Comparison of ENCODE assay signal across 8 cellular contexts in the genomic region with DNA sequence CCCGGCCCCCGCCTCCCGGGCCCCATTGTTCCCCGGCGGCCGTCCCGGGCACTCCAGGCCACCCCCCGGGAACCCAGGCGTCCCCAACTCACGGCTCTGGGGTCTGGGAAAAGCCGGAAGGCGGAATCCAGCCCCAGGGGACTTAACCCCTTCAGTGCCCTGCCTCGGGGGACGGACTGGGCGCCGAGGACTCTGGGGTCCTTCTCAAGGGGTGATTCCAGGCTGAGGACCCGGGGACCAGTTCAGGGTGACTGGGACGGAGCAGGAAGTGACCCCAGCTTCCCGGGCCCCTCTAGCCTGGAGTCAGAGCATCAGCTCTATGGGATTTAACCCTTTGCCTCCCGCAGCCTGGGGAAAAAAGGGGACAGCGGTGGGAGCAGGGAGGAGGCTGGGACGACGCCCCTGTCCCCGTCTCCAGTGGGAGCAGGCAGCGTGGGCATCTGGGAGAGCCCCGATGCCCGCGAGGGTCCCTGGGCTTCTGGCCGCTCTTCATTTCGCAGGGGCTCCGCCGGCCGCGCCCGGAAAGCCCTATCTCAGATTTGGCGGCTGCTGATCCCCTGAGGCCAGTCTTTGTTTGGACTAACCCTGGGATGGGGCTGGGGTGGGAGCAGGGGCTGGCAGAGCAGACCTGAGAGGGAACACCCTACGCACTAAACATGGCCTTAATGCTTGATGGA. TPM values are rescaled to one million over a fixed set of nuclear protein-coding genes. Genes with fewer than 3 reads are reported as not detected.
DNase-seq lines count a peak whose midpoint lies in the region; TF ChIP-seq lines count a peak whose summit lies in the region.

Gene ZNF629 (minus strand): TSS at position 270 of the 677 bp plus-strand sequence. CDS start 2,723 bp downstream, outside the sequence.

- peak within 1 kb of the TSS; percentile 54 for H2BK120ac ChIP-seq in mesenchymal stem cell (ENCODE audit: low read depth, low read length)

- peak within 1 kb of the TSS; percentile 92 for H4K8ac ChIP-seq in mesenchymal stem cell (ENCODE audit: low read length)

- peak within 1 kb of the TSS; percentile 62 to 86 for H3K18ac ChIP-seq in mesenchymal stem cell (ENCODE audit: low read depth in 1 of 2, low read length in 2 of 2)

- H3K14ac ChIP-seq in mesenchymal stem cell (ENCODE audit: low read length in 2 of 2): peak within 1 kb of the TSS; percentile 69 to 90

- H3K27me3 ChIP-seq in mesenchymal stem cell (ENCODE audit: control insufficient read depth in 1 of 2, insufficient read depth in 1 of 2, low read length in 2 of 2) (no peaks in the 10 kb centered on the region), stomach (no peaks in the 10 kb centered on the region)

- H3K4me2 ChIP-seq in mesenchymal stem cell (ENCODE audit: low read length, poor library complexity, severe bottlenecking): peak within 1 kb of the TSS; percentile 81

- peak within 1 kb of the TSS; percentile 67 to 91 for H3K4me3 ChIP-seq in mesenchymal stem cell (ENCODE audit: insufficient read depth in 1 of 2, low read depth in 1 of 2, low read length in 2 of 2)
- H3K4me3 ChIP-seq in stomach: peak within 1 kb of the TSS; percentile 83 to 99 (median 92)

- WGBS in mesenchymal stem cell: 1% methylated on average over 37 of the region's 37 CpGs
- WGBS in stomach, 5 donors: 0 to 2% (median 1%) methylated on average over 18 to 37 of the region's 37 CpGs

- peak within 1 kb of the TSS; percentile 83 for H3K4me3 Mint-ChIP-seq in activated CD4-positive, alpha-beta T cell treated with anti-CD3 and anti-CD28 coated beads, Interleukin-2, amount 10 ng/mL, durations not matched to agents 24 days and 14 days

- H3K9me3 Mint-ChIP-seq in activated CD4-positive, alpha-beta T cell treated with anti-CD3 and anti-CD28 coated beads, Interleukin-2, amount 10 ng/mL, durations not matched to agents 24 days and 14 days: no peaks in the 10 kb centered on the region

- TF ChIP-seq CTCF in stomach (IDR thresholded peaks at IDR 0.05): no peak

- H3K27ac ChIP-seq in mesenchymal stem cell (ENCODE audit: low read length, poor library complexity, severe bottlenecking) (peak within 1 kb of the TSS; percentile 46), stomach (peak within 1 kb of the TSS; percentile 82 to 93 (median 91))

- peak within 1 kb of the TSS; percentile 79 for H4K91ac ChIP-seq in mesenchymal stem cell (ENCODE audit: low read length)

- TF ChIP-seq EP300 in stomach (IDR thresholded peaks at IDR 0.05): no peak

- H2BK12ac ChIP-seq in mesenchymal stem cell (ENCODE audit: low read length in 2 of 2): no peak within 1 kb of the TSS

- peak; percentile 67 for DNase-seq in NCI-H1436 (lab: John Stamatoyannopoulos, UW)
- DNase-seq in NCI-H1436 treated with DMSO at 0.1 percent for 48 hours (lab: John Stamatoyannopoulos, UW): no peak
- DNase-seq in NCI-H1092 treated with DMSO at 0.1 percent for 48 hours (lab: John Stamatoyannopoulos, UW): peak; percentile 63
- DNase-seq in activated CD4-positive, alpha-beta T cell treated with anti-CD3 and anti-CD28 coated beads, Interleukin-2, amount 10 ng/mL, durations not matched to agents 24 days and 14 days: peak; percentile 66
- DNase-seq in epidermal melanocyte (ENCODE audit: insufficient read length, low spot score): peak; percentile 90
- peak; percentile 77 for DNase-seq in mesenchymal stem cell
- DNase-seq in stomach: peak; percentile 71
- DNase-seq in central memory CD4-positive, alpha-beta T cell: no peak

- H2AFZ ChIP-seq in mesenchymal stem cell (ENCODE audit: low read depth, low read length): peak within 1 kb of the TSS; percentile 74

- H3K36me3 Mint-ChIP-seq in activated CD4-positive, alpha-beta T cell treated with anti-CD3 and anti-CD28 coated beads, Interleukin-2, amount 10 ng/mL, durations not matched to agents 24 days and 14 days (ENCODE audit: low read depth): no peaks in the 10 kb centered on the region

- peak in 1 of 4 donors; percentile 11 for TF ChIP-seq POLR2A in stomach (IDR thresholded peaks at IDR 0.05)

- peak within 1 kb of the TSS; percentile 54 for H2BK5ac ChIP-seq in mesenchymal stem cell (ENCODE audit: low read depth, low read length, poor library complexity, severe bottlenecking)

- H3K23ac ChIP-seq in mesenchymal stem cell (ENCODE audit: low read length in 2 of 2): no peak within 1 kb of the TSS

- H3K4ac ChIP-seq in mesenchymal stem cell (ENCODE audit: low read depth in 1 of 2, low read length in 2 of 2): peak within 1 kb of the TSS; percentile 88 to 89

- H3K27ac Mint-ChIP-seq in activated CD4-positive, alpha-beta T cell treated with anti-CD3 and anti-CD28 coated beads, Interleukin-2, amount 10 ng/mL, durations not matched to agents 24 days and 14 days: no peak within 1 kb of the TSS

- peaks cover 22% of the 10 kb centered on the region for H3K79me1 ChIP-seq in mesenchymal stem cell (replicated peaks; ENCODE audit: low read length, poor library complexity, severe bottlenecking)

- intact Hi-C loops in activated CD4-positive, alpha-beta T cell treated with anti-CD3 and anti-CD28 coated beads, Interleukin-2, amount 10 ng/mL, durations not matched to agents 24 days and 14 days (cut with micrococcal nuclease): no loop called here
- intact Hi-C loops in stomach (cut with DNase I; ENCODE audit: low total_unique reads): loop anchor here (10.0 kb wide), 1 partner anchor 58 kb away; no protein-coding TSS in a partner anchor

- peak within 1 kb of the TSS; percentile 93 for H3K9ac ChIP-seq in mesenchymal stem cell (ENCODE audit: low read length)

- H3K27me3 Mint-ChIP-seq in activated CD4-positive, alpha-beta T cell treated with anti-CD3 and anti-CD28 coated beads, Interleukin-2, amount 10 ng/mL, durations not matched to agents 24 days and 14 days: peaks cover 30% of the 10 kb centered on the region

- H3K4me1 ChIP-seq in mesenchymal stem cell (ENCODE audit: control insufficient read depth, insufficient read depth, low read depth, low read length): peaks cover 11% of the 10 kb centered on the region
- peaks cover 11 to 40% (median 27%) of the 10 kb centered on the region in 4 donors for H3K4me1 ChIP-seq in stomach

- no peaks in the 10 kb centered on the region for H3K9me3 ChIP-seq in mesenchymal stem cell (ENCODE audit: control insufficient read depth, low read length)
- H3K9me3 ChIP-seq in stomach: no peaks in the 10 kb centered on the region

- H3K4me1 Mint-ChIP-seq in activated CD4-positive, alpha-beta T cell treated with anti-CD3 and anti-CD28 coated beads, Interleukin-2, amount 10 ng/mL, durations not matched to agents 24 days and 14 days: peaks cover 4% of the 10 kb centered on the region

- H3K36me3 ChIP-seq in mesenchymal stem cell (ENCODE audit: control insufficient read depth in 1 of 2, insufficient read depth in 2 of 2, low read depth in 1 of 2, low read length in 2 of 2) (peaks cover 16 to 34% of the 10 kb centered on the region in 2 experiments), stomach (peaks cover 20 to 27% (median 25%) of the 10 kb centered on the region in 4 donors)

- no peak within 1 kb of the TSS for H2AK5ac ChIP-seq in mesenchymal stem cell (ENCODE audit: low read length, severe bottlenecking)

- peak within 1 kb of the TSS; percentile 82 for H2BK15ac ChIP-seq in mesenchymal stem cell (ENCODE audit: low read depth, poor library complexity, severe bottlenecking)

RNA-seq across cellular contexts. Expression of gene ZNF629, which starts in this region (rescaled TPM):
- 2.5 and 2.6 TPM in 2 replicates for total RNA-seq in activated CD4-positive, alpha-beta T cell treated with anti-CD3 and anti-CD28 coated beads, Interleukin-2, amount 10 ng/mL, durations not matched to agents 24 days and 14 days
- polyA plus RNA-seq in mesenchymal stem cell (2013, experiment 1 of 2): 13.8 TPM
- polyA plus RNA-seq in mesenchymal stem cell (2013, experiment 2 of 2): 13.2 TPM
- 10 to 100 TPM; 10.7 to 21.3 (median 18.3) TPM for total RNA-seq in stomach
- 1 to 10 TPM; 4.4 to 5.9 (median 4.9) TPM for polyA plus RNA-seq in stomach

Comparison
In these comparisons a context has a peak if more than half of its experiments do, and no peak if none do; other contexts are left out.
1. DNase-seq: peak in NCI-H1436 (single experiment), NCI-H1092 treated with DMSO at 0.1 percent for 48 hours (single experiment), activated CD4-positive, alpha-beta T cell treated with anti-CD3 and anti-CD28 coated beads, Interleukin-2, amount 10 ng/mL, durations not matched to agents 24 days and 14 days (single experiment), epidermal melanocyte (single experiment), mesenchymal stem cell (single experiment) and stomach (single experiment); none in NCI-H1436 treated with DMSO at 0.1 percent for 48 hours (single experiment) and central memory CD4-positive, alpha-beta T cell (single experiment).